19 cellular contexts compared by ENCODE assay signal in the genomic region with DNA sequence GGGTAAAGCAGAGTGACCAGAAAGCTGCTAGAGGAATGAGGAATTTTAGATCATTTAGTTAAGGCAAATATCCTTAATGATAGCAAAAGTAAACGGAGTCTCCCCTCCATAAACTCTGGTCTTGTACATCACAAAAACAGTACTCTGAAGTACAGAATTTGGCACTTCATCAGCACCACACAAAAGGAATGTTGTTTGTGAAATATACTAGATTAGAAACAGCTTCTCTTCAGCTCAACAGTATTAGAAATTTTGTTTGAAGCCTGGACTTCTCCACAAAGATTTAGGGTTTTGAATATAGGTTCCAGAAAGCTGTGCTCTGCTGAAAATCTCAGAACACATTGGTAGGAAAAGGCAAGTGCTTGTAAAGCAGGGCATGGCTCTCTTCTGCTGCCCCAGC.
DNase-seq lines count a peak whose midpoint lies in the region; ATAC-seq, FAIRE-seq and TF ChIP-seq lines count a peak whose summit lies in the region.
"Had no signal": no experiment of that assay in that cellular context is flagged by ENCODE, and none has a peak within 500 bp of the region (broad histone marks: within the 10 kb centered on the region; RNA-seq: fewer than 3 reads in every experiment).

No MANE protein-coding gene starts in this region.

- H3K27ac Mint-ChIP-seq in Calu3 (ENCODE audit: unreplicated experiment): no peak overlapping the region

- no peak overlapping the region for H3K14ac ChIP-seq in IMR-90 (replicated peaks; ENCODE audit: low read depth, low read length)

- no peaks in the 10 kb centered on the region for H3K9me2 ChIP-seq in hepatocyte (replicated peaks; ENCODE audit: insufficient read depth)

- no CpG with 5 or more reads among the region's 1 CpG for WGBS in IMR-90 (ENCODE audit: extremely low coverage in 2 of 2, insufficient read length in 1 of 2), 2 experiments
- 32% methylated on average over 1 of the region's 1 CpG for WGBS in hepatocyte (ENCODE audit: low lambda C conversion rate, missing lambda C conversion rate)

- H3K27me3 ChIP-seq in IMR-90 (ENCODE audit: control insufficient read depth, insufficient read depth, low read length): no peaks in the 10 kb centered on the region
- H3K27me3 ChIP-seq in hepatocyte: no peaks in the 10 kb centered on the region
- H3K27me3 ChIP-seq in uterus: no peaks in the 10 kb centered on the region
- H3K27me3 ChIP-seq: BLaER1 treated with 17β-estradiol and CSF1 and Interleukin-3, amounts not matched to agents 10 nM and 100 nM had no signal

- no peak overlapping the region for H3K4me3 Mint-ChIP-seq in Calu3 (ENCODE audit: low read depth, unreplicated experiment)

- no peak overlapping the region for H2BK5ac ChIP-seq in IMR-90 (ENCODE audit: low read depth, low read length, poor library complexity, severe bottlenecking)

- no peaks in the 10 kb centered on the region for H3K9me3 ChIP-seq in IMR-90 (ENCODE audit: control insufficient read depth, insufficient read depth, low read length)
- H3K9me3 ChIP-seq in hepatocyte (ENCODE audit: low read depth): no peaks in the 10 kb centered on the region
- H3K9me3 ChIP-seq in uterus: no peaks in the 10 kb centered on the region
- H3K9me3 ChIP-seq: BLaER1 treated with 17β-estradiol and CSF1 and Interleukin-3, amounts not matched to agents 10 nM and 100 nM had no signal

- H3K27me3 Mint-ChIP-seq in Calu3 (ENCODE audit: unreplicated experiment): no peaks in the 10 kb centered on the region

- H3K4me2 ChIP-seq in IMR-90 (ENCODE audit: low read depth, low read length) (peak overlapping the region; percentile 25), hepatocyte (no peak overlapping the region)
- H3K4me2 ChIP-seq: BLaER1 treated with 17β-estradiol and CSF1 and Interleukin-3, amounts not matched to agents 10 nM and 100 nM had no signal

- peak overlapping the region; percentile 12; the same call in 1 of the 2 replicates for H4K5ac ChIP-seq in IMR-90 (ENCODE audit: low read depth, low read length)

- H3K27ac ChIP-seq in IMR-90 (ENCODE audit: insufficient read depth, low read length): peak overlapping the region; percentile 76; the same call in 1 of the 2 replicates
- no peak overlapping the region for H3K27ac ChIP-seq in hepatocyte
- H3K27ac ChIP-seq in uterus: peak overlapping the region; percentile 36 to 52
- H3K27ac ChIP-seq: BLaER1 treated with 17β-estradiol and CSF1 and Interleukin-3, amounts not matched to agents 10 nM and 100 nM; HL-60 had no signal

- H3K56ac ChIP-seq in IMR-90 (ENCODE audit: extremely low read depth, insufficient read depth, low read length): no peak overlapping the region

- no peak overlapping the region for H3K9ac ChIP-seq in IMR-90 (ENCODE audit: low read depth, low read length)
- H3K9ac ChIP-seq: BLaER1 treated with 17β-estradiol and CSF1 and Interleukin-3, amounts not matched to agents 10 nM and 100 nM had no signal

- H3K4me1 ChIP-seq in IMR-90 (ENCODE audit: control insufficient read depth, insufficient read depth, low read length) (peaks cover 2% of the 10 kb centered on the region), hepatocyte (ENCODE audit: insufficient read depth) (peaks cover 8% of the 10 kb centered on the region), uterus (no peaks in the 10 kb centered on the region)
- H3K4me1 ChIP-seq: BLaER1 treated with 17β-estradiol and CSF1 and Interleukin-3, amounts not matched to agents 10 nM and 100 nM had no signal

- peaks cover 17% of the 10 kb centered on the region for H3K4me1 Mint-ChIP-seq in Calu3 (ENCODE audit: low read depth, unreplicated experiment)

- H3K79me1 ChIP-seq in IMR-90 (ENCODE audit: low read depth in 1 of 2, low read length in 2 of 2): no peaks in the 10 kb centered on the region

- H3K9me3 Mint-ChIP-seq in Calu3 (ENCODE audit: low read depth, unreplicated experiment): no peaks in the 10 kb centered on the region

- 0 out of 2 replicates have a peak overlapping the region, but pooled peaks have one; percentile 1 for H3K4ac ChIP-seq in IMR-90 (ENCODE audit: low read depth, low read length)

- peak overlapping the region; percentile 1; the same call in 1 of the 2 replicates for H2BK120ac ChIP-seq in IMR-90 (ENCODE audit: low read depth, low read length)

- BruUV-seq in IMR-90 (replicated peaks; lab: Mats Ljungman, UMichigan) (no TSS peak), Calu3 (replicated peaks; lab: Mats Ljungman, UMichigan) (no TSS peak)

- no peak overlapping the region for H2AK9ac ChIP-seq in IMR-90 (replicated peaks; ENCODE audit: low read depth, low read length, poor library complexity)

- in situ Hi-C loops in IMR-90 (cut with MboI; ENCODE audit: low sequenced_read_pairs): no loop called here

- H3K36me3 Mint-ChIP-seq in Calu3 (ENCODE audit: insufficient read depth, unreplicated experiment): peaks cover 7% of the 10 kb centered on the region

- no peak for TF ChIP-seq POLR2A in IMR-90 (IDR thresholded peaks at IDR 0.05; ENCODE audit: low read depth, low read length)
- no peak for TF ChIP-seq POLR2A in uterus (IDR thresholded peaks at IDR 0.05)

- FAIRE-seq in endometrium (lab: Jason Lieb, UNC): peak; percentile 43
- FAIRE-seq: GM12891 had no signal

- CTCF ChIA-PET in IMR-90 (lab: Yijun Ruan, JAX): interaction anchor here (0.7 kb wide), 1 partner anchor 144 kb away, joined by 3 read pairs; no protein-coding TSS in a partner anchor
- CTCF ChIA-PET in Calu3 (lab: Charles Lee): no interaction called here

- DNase-seq in IMR-90 (peak; percentile 35), hepatocyte (ENCODE audit: low spot score) (no peak), uterus (no peak), T-helper 2 cell (no peak), Calu3 (no peak)
- DNase-seq: COR-L47, DMS53, GOT3, KG1, NCI-H1092 treated with DMSO at 0.1 percent for 48 hours, NCI-H1694, NCI-H446, Right ventricle myocardium superior had no signal

- H3K9me1 ChIP-seq in IMR-90 (ENCODE audit: insufficient read depth, low read length): no peaks in the 10 kb centered on the region

- no peak for TF ChIP-seq CTCF in IMR-90 (conservative IDR thresholded peaks at IDR 0.05; ENCODE audit: low read depth, low read length)
- no peak for TF ChIP-seq CTCF in hepatocyte (IDR thresholded peaks at IDR 0.05; ENCODE audit: poor library complexity)
- no peak for TF ChIP-seq CTCF in uterus (IDR thresholded peaks at IDR 0.05)
- no peak for TF ChIP-seq CTCF in Calu3 (IDR thresholded peaks at IDR 0.05; ENCODE audit: unreplicated experiment)

- no peak overlapping the region for H3K23ac ChIP-seq in IMR-90 (ENCODE audit: low read depth, low read length)

- no peak overlapping the region for H4K91ac ChIP-seq in IMR-90 (ENCODE audit: insufficient read depth, low read depth, low read length)

- ATAC-seq in IMR-90 (ENCODE audit: low read depth) (peak; percentile 66), GM19324 (IDR thresholded peaks at IDR 0.05; ENCODE audit: low FRiP score, unreplicated experiment) (no peak)
- ATAC-seq: Panc1 had no signal

- H3K36me3 ChIP-seq in IMR-90 (ENCODE audit: control insufficient read depth, insufficient read depth, low read length): no peaks in the 10 kb centered on the region
- H3K36me3 ChIP-seq in hepatocyte (replicated peaks; ENCODE audit: insufficient read depth, low read depth): no peaks in the 10 kb centered on the region
- H3K36me3 ChIP-seq in uterus: no peaks in the 10 kb centered on the region
- H3K36me3 ChIP-seq: BLaER1 treated with 17β-estradiol and CSF1 and Interleukin-3, amounts not matched to agents 10 nM and 100 nM had no signal

- H4K20me1 ChIP-seq in IMR-90 (ENCODE audit: insufficient read depth, low read length): no peaks in the 10 kb centered on the region
- no peaks in the 10 kb centered on the region for H4K20me1 ChIP-seq in hepatocyte (ENCODE audit: insufficient read depth, poor library complexity, severe bottlenecking)
- H4K20me1 ChIP-seq: BLaER1 treated with 17β-estradiol and CSF1 and Interleukin-3, amounts not matched to agents 10 nM and 100 nM had no signal

- peak overlapping the region; percentile 55 for H3K18ac ChIP-seq in IMR-90 (ENCODE audit: low read depth, low read length)

- H3K4me3 ChIP-seq in IMR-90 (ENCODE audit: insufficient read depth, low read depth, low read length) (no peak overlapping the region), hepatocyte (no peak overlapping the region), uterus (no peak overlapping the region)
- H3K4me3 ChIP-seq: BLaER1 treated with 17β-estradiol and CSF1 and Interleukin-3, amounts not matched to agents 10 nM and 100 nM had no signal

- dilution Hi-C loops in IMR-90 (cut with HindIII; ENCODE audit: low sequenced_read_pairs, unreplicated experiment): no loop called here

- H3K79me2 ChIP-seq in hepatocyte: no peaks in the 10 kb centered on the region

- H2BK15ac ChIP-seq in IMR-90 (ENCODE audit: low read depth, low read length): 0 out of 3 replicates have a peak overlapping the region, but pooled peaks have one; percentile 48

- TF ChIP-seq RAD21 in IMR-90 (IDR thresholded peaks at IDR 0.05; ENCODE audit: low read length): no peak

- intact Hi-C loops in IMR-90 (cut with micrococcal nuclease): loop anchor here (10.0 kb wide), 1 partner anchor 131 kb away; no protein-coding TSS in a partner anchor
- intact Hi-C loops in uterus (cut with DNase I; ENCODE audit: low total_unique reads): no loop called here
- intact Hi-C loops in Calu3 (cut with micrococcal nuclease; ENCODE audit: unreplicated experiment): no loop called here

- POLR2A ChIA-PET in IMR-90 (lab: Charles Lee; ENCODE audit: unreplicated experiment): no interaction called here

- no peak overlapping the region for H2BK20ac ChIP-seq in IMR-90 (ENCODE audit: low read depth, low read length)

- H2AFZ ChIP-seq in IMR-90 (replicated peaks; ENCODE audit: low read length, poor library complexity) (no peak overlapping the region), hepatocyte (peak overlapping the region; percentile 34)

- H4K8ac ChIP-seq in IMR-90 (ENCODE audit: low read depth in 2 of 2, low read length in 2 of 2): no peak overlapping the region

- no peak overlapping the region for H2AK5ac ChIP-seq in IMR-90 (ENCODE audit: low read depth, low read length)

TF ChIP-seq in IMR-90, 13 proteins besides CTCF, POLR2A, EP300 and RAD21 (continues in another document):
- TF ChIP-seq NFE2L2 (IDR thresholded peaks at IDR 0.05; ENCODE audit: low read depth, low read length): no peak
- TF ChIP-seq BHLHE40 (IDR thresholded peaks at IDR 0.05; ENCODE audit: low read depth, low read length): no peak
- TF ChIP-seq CHD1 (IDR thresholded peaks at IDR 0.05; ENCODE audit: low read depth, low read length): no peak
- TF ChIP-seq MAFK (IDR thresholded peaks at IDR 0.05; ENCODE audit: low read depth, low read length): no peak
- no peak for TF ChIP-seq MXI1 (IDR thresholded peaks at IDR 0.05; ENCODE audit: borderline replicate concordance, low read depth, low read length)
- no peak for TF ChIP-seq MAZ (IDR thresholded peaks at IDR 0.05; ENCODE audit: borderline replicate concordance, low read depth, low read length)
- TF ChIP-seq CEBPB (IDR thresholded peaks at IDR 0.05; ENCODE audit: low read depth, low read length): no peak
- no peak for TF ChIP-seq SMC3 (IDR thresholded peaks at IDR 0.05; ENCODE audit: low read depth, low read length)
